ENCODE assay signal across 11 cellular contexts in the genomic region with DNA sequence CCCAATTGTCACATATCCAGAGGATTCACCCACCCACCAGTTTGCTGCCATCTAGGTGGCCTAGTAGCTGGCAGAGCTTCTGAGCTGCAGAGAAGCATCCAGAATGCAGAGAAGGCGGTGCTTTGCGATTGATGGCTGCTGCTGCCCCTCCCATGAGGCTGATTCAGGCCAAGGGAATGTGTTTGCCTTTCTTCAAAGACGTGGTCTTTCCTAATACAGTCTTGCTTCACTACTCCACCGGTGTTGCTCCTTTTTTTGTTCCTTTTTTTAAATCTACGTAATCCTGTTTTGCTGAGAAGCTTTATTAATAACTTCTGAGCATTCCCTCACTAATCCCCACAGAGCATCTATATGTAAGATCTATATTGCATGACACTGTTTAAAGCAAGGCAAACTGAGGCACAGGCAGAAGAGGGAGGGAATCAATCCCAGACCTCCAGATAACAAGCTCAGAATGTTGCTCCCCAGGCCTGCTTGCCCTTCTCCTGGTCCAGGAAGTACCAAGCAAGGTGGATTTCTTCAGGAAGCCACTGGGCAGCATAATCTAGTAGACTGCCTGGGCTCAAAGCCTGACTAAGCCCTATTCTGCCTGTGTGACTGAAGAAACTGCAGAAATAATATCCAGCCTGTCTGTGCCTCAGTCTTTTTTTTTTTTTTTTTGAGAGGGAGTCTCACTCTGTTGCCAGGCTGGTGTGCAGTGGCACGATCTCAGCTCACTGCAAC.
DNase-seq lines count a peak whose midpoint lies in the region; ATAC-seq and TF ChIP-seq lines count a peak whose summit lies in the region.
"Had no signal": no experiment of that assay in that cellular context is flagged by ENCODE, and none has a peak within 500 bp of the region (broad histone marks: within the 10 kb centered on the region; RNA-seq: fewer than 3 reads in every experiment).

No MANE protein-coding gene starts in this region.

- H3K4me1 Mint-ChIP-seq in activated T-cell treated with anti-CD3 and anti-CD28 coated beads, Interleukin-2, amount 50 U/mL, for 24 hours (ENCODE audit: low read depth): peaks cover 33% of the 10 kb centered on the region
- H3K4me1 Mint-ChIP-seq: B cell had no signal

- H3K27me3 ChIP-seq in left ventricle myocardium inferior (ENCODE audit: low read depth): peaks cover 7% of the 10 kb centered on the region

- H3K4me1 ChIP-seq in left ventricle myocardium inferior: no peaks in the 10 kb centered on the region

- no peak for DNase-seq in left cardiac atrium
- DNase-seq in left ventricle myocardium inferior: no peak
- DNase-seq in amniotic stem cell (lab: John Stamatoyannopoulos, UW): peak; percentile 10
- peak; percentile 15 for DNase-seq in left kidney (ENCODE audit: low read depth, low spot score)
- no peak for DNase-seq in DMS153 (lab: John Stamatoyannopoulos, UW)
- DNase-seq in stimulated activated naive CD8-positive, alpha-beta T cell treated with anti-CD3 and anti-CD28 coated beads, Interleukin-15, Interleukin-2, amounts not matched to agents 100 U/mL and 50 U/mL, for 24 hours: no peak
- DNase-seq in activated T-cell treated with anti-CD3 and anti-CD28 coated beads, Interleukin-2, amount 50 U/mL, for 24 hours: no peak
- DNase-seq: GOT3, T-helper 1 cell had no signal

- no peak for TF ChIP-seq CTCF in left ventricle myocardium inferior (IDR thresholded peaks at IDR 0.05; ENCODE audit: borderline replicate concordance)

- H3K9me3 Mint-ChIP-seq in activated T-cell treated with anti-CD3 and anti-CD28 coated beads, Interleukin-2, amount 50 U/mL, for 24 hours: no peaks in the 10 kb centered on the region

- H3K36me3 ChIP-seq in left ventricle myocardium inferior: no peaks in the 10 kb centered on the region

- H3K27me3 Mint-ChIP-seq in activated T-cell treated with anti-CD3 and anti-CD28 coated beads, Interleukin-2, amount 50 U/mL, for 24 hours: no peaks in the 10 kb centered on the region
- H3K27me3 Mint-ChIP-seq: B cell had no signal

- H3K27ac ChIP-seq in left ventricle myocardium inferior (replicated peaks): no peak overlapping the region

- ATAC-seq in left cardiac atrium: peak; percentile 47 to 92
- ATAC-seq in stimulated activated naive CD8-positive, alpha-beta T cell treated with anti-CD3 and anti-CD28 coated beads, Interleukin-15, Interleukin-2, amounts not matched to agents 100 U/mL and 50 U/mL, for 24 hours: no peak
- no peak for ATAC-seq in GM18907 (IDR thresholded peaks at IDR 0.05; ENCODE audit: unreplicated experiment)

- H3K4me3 Mint-ChIP-seq in activated T-cell treated with anti-CD3 and anti-CD28 coated beads, Interleukin-2, amount 50 U/mL, for 24 hours: no peak overlapping the region
- H3K4me3 Mint-ChIP-seq: B cell had no signal

- H3K36me3 Mint-ChIP-seq in activated T-cell treated with anti-CD3 and anti-CD28 coated beads, Interleukin-2, amount 50 U/mL, for 24 hours (ENCODE audit: low read depth): no peaks in the 10 kb centered on the region

- intact Hi-C loops in left cardiac atrium (cut with DNase I) (no loop called here), left ventricle myocardium inferior (cut with micrococcal nuclease) (no loop called here)

- H3K4me3 ChIP-seq in left ventricle myocardium inferior: no peak overlapping the region

- no peak overlapping the region for H3K27ac Mint-ChIP-seq in activated T-cell treated with anti-CD3 and anti-CD28 coated beads, Interleukin-2, amount 50 U/mL, for 24 hours
- H3K27ac Mint-ChIP-seq: B cell had no signal

- no peaks in the 10 kb centered on the region for H3K9me3 ChIP-seq in left ventricle myocardium inferior (replicated peaks)

Comparison
In these comparisons a context has a peak if more than half of its experiments do, and no peak if none do; other contexts are left out.
1. ATAC-seq: peak in left cardiac atrium (2 of 2); none in stimulated activated naive CD8-positive, alpha-beta T cell treated with anti-CD3 and anti-CD28 coated beads, Interleukin-15, Interleukin-2, amounts not matched to agents 100 U/mL and 50 U/mL, for 24 hours (single experiment) and GM18907 (single experiment).
2. DNase-seq: peak in amniotic stem cell (single experiment) and left kidney (single experiment); none in left cardiac atrium (single experiment), left ventricle myocardium inferior (single experiment), DMS153 (single experiment), stimulated activated naive CD8-positive, alpha-beta T cell treated with anti-CD3 and anti-CD28 coated beads, Interleukin-15, Interleukin-2, amounts not matched to agents 100 U/mL and 50 U/mL, for 24 hours (single experiment) and activated T-cell treated with anti-CD3 and anti-CD28 coated beads, Interleukin-2, amount 50 U/mL, for 24 hours (single experiment).